In genomic region chr12:50545213-50545612, GRCh38 we compare ENCODE assay signal across 23 cellular contexts. TPM values are rescaled to one million over a fixed set of nuclear protein-coding genes. Genes with fewer than 3 reads are reported as not detected.
DNase-seq lines count a peak whose midpoint lies in the region; ATAC-seq and TF ChIP-seq lines count a peak whose summit lies in the region.
"Had no signal": no experiment of that assay in that cellular context is flagged by ENCODE, and none has a peak within 500 bp of the region (broad histone marks: within the 10 kb centered on the region; RNA-seq: fewer than 3 reads in every experiment).

No MANE protein-coding gene starts in this region.

- ATAC-seq in PC-3 (no peak), GM19463 (IDR thresholded peaks at IDR 0.05; ENCODE audit: unreplicated experiment) (no peak)
- ATAC-seq: activated CD4-positive, alpha-beta T cell treated with anti-CD3 and anti-CD28 coated beads for 36 hours; activated CD8-positive, alpha-beta memory T cell treated with anti-CD3 and anti-CD28 coated beads, Interleukin-2, amount 10 ng/mL, durations not matched to agents 7 days and 5 days; activated naive CD4-positive, alpha-beta T cell treated with anti-CD3 and anti-CD28 coated beads, Interleukin-2, amount 50 U/mL, for 72 hours; heart right ventricle; natural killer cell treated with Interleukin-12 subunit alpha and Interleukin-12 subunit beta and Interleukin-15 and Interleukin-18, amount 100 ng/mL, for 72 hours; T-helper 17 cell had no signal

- H2AFZ ChIP-seq in GM23248, result no peak overlapping the region
- no peak overlapping the region for H2AFZ ChIP-seq in PC-3 (ENCODE audit: low read length)

- peaks cover 94% of the 10 kb centered on the region for H3K79me2 ChIP-seq in GM23248 (ENCODE audit: insufficient read depth)
- peaks cover 86% of the 10 kb centered on the region for H3K79me2 ChIP-seq in PC-3 (ENCODE audit: low read length)

- H3K27me3 Mint-ChIP-seq in endodermal cell (ENCODE audit: insufficient read depth), result no peaks in the 10 kb centered on the region
- H3K27me3 Mint-ChIP-seq: activated CD4-positive, alpha-beta T cell treated with anti-CD3 and anti-CD28 coated beads for 36 hours; activated CD8-positive, alpha-beta memory T cell treated with anti-CD3 and anti-CD28 coated beads, Interleukin-2, amount 10 ng/mL, durations not matched to agents 7 days and 5 days; CD4-positive, CD25-positive, alpha-beta regulatory T cell; natural killer cell treated with Interleukin-12 subunit alpha and Interleukin-12 subunit beta and Interleukin-15 and Interleukin-18, amount 100 ng/mL, for 72 hours; T-helper 17 cell had no signal

- CTCF ChIA-PET in PC-3 (lab: Charles Lee), result no interaction called here

- no peaks in the 10 kb centered on the region for H3K36me3 ChIP-seq in GM23248 (ENCODE audit: low read depth)
- H3K36me3 ChIP-seq in PC-3 (ENCODE audit: low read depth, low read length), result peaks cover 6% of the 10 kb centered on the region; the same call in 1 of the 2 replicates
- no peaks in the 10 kb centered on the region for H3K36me3 ChIP-seq in endodermal cell (ENCODE audit: control insufficient read depth, insufficient read depth, low read length)
- H3K36me3 ChIP-seq in neutrophil, result no peaks in the 10 kb centered on the region
- H3K36me3 ChIP-seq: cardiac muscle cell, heart right ventricle, pancreas, thoracic aorta had no signal

- no TSS peak for BruUV-seq in PC-3 (replicated peaks; lab: Mats Ljungman, UMichigan)

- TF ChIP-seq CTCF in PC-3 (conservative IDR thresholded peaks at IDR 0.05; ENCODE audit: low read depth, low read length) (no peak), endodermal cell (conservative IDR thresholded peaks at IDR 0.05) (no peak), neutrophil (IDR thresholded peaks at IDR 0.05) (no peak)

- POLR2A ChIA-PET in PC-3 (lab: Charles Lee; ENCODE audit: unreplicated experiment), result interaction anchor here (0.7 kb wide), 1 partner anchor 14 kb away, joined by 14 read pairs; no protein-coding TSS in a partner anchor

- H3K4me2 ChIP-seq in GM23248 (ENCODE audit: unreplicated experiment), result peak overlapping the region; percentile 26
- peak overlapping the region; percentile 11; the same call in 1 of the 2 replicates for H3K4me2 ChIP-seq in PC-3 (ENCODE audit: low read length)

- H3K9me3 Mint-ChIP-seq in endodermal cell, result no peaks in the 10 kb centered on the region
- H3K9me3 Mint-ChIP-seq: activated naive CD4-positive, alpha-beta T cell treated with anti-CD3 and anti-CD28 coated beads, Interleukin-2, amount 50 U/mL, for 72 hours; CD4-positive, CD25-positive, alpha-beta regulatory T cell; natural killer cell treated with Interleukin-12 subunit alpha and Interleukin-12 subunit beta and Interleukin-15 and Interleukin-18, amount 100 ng/mL, for 72 hours had no signal

- no peak overlapping the region for H3K4me3 ChIP-seq in GM23248
- no peak overlapping the region for H3K4me3 ChIP-seq in PC-3 (ENCODE audit: low read length)
- no peak overlapping the region for H3K4me3 ChIP-seq in endodermal cell (ENCODE audit: low read length)
- no peak overlapping the region for H3K4me3 ChIP-seq in neutrophil (ENCODE audit: low read depth in 1 of 2, low read length in 1 of 2)
- H3K4me3 ChIP-seq: cardiac muscle cell, heart right ventricle, pancreas, thoracic aorta had no signal

- peaks cover 10% of the 10 kb centered on the region for H3K4me1 Mint-ChIP-seq in endodermal cell

- no peak overlapping the region for H3K4me3 Mint-ChIP-seq in endodermal cell
- H3K4me3 Mint-ChIP-seq: activated CD4-positive, alpha-beta T cell treated with anti-CD3 and anti-CD28 coated beads for 36 hours; activated CD8-positive, alpha-beta memory T cell treated with anti-CD3 and anti-CD28 coated beads, Interleukin-2, amount 10 ng/mL, durations not matched to agents 7 days and 5 days; natural killer cell treated with Interleukin-12 subunit alpha and Interleukin-12 subunit beta and Interleukin-15 and Interleukin-18, amount 100 ng/mL, for 72 hours had no signal

- H3K9me2 ChIP-seq in GM23248 (ENCODE audit: insufficient read depth) (no peaks in the 10 kb centered on the region), PC-3 (replicated peaks; ENCODE audit: low read length) (no peaks in the 10 kb centered on the region)

- no peaks in the 10 kb centered on the region for H4K20me1 ChIP-seq in GM23248 (ENCODE audit: insufficient read depth)
- H4K20me1 ChIP-seq in PC-3 (ENCODE audit: low read length), result no peaks in the 10 kb centered on the region

- peaks cover 24% of the 10 kb centered on the region; the same call in 1 of the 2 replicates for H3F3A ChIP-seq in GM23248 (ENCODE audit: insufficient read depth)
- peaks cover 5% of the 10 kb centered on the region for H3F3A ChIP-seq in PC-3 (ENCODE audit: low read length, unreplicated experiment)

- H3K27me3 ChIP-seq in GM23248 (replicated peaks; ENCODE audit: insufficient read depth) (no peaks in the 10 kb centered on the region), PC-3 (ENCODE audit: low read length) (no peaks in the 10 kb centered on the region), endodermal cell (ENCODE audit: control insufficient read depth, insufficient read depth, low read length, poor library complexity, severe bottlenecking) (no peaks in the 10 kb centered on the region), neutrophil (no peaks in the 10 kb centered on the region)
- H3K27me3 ChIP-seq: cardiac muscle cell, heart right ventricle, pancreas had no signal

- intact Hi-C loops in PC-3 (cut with micrococcal nuclease), result no loop called here

- 92 to 95% methylated on average over 5 of the region's 5 CpGs for WGBS in GM23248 (ENCODE audit: low coverage in 1 of 2, low lambda C conversion rate in 2 of 2, missing lambda C conversion rate in 2 of 2), 2 experiments
- WGBS in endodermal cell (ENCODE audit: insufficient coverage in 1 of 2, insufficient read length in 1 of 2), 2 experiments, result 88 to 92% methylated on average over 5 of the region's 5 CpGs

- H3K4me1 ChIP-seq in GM23248 (ENCODE audit: insufficient read depth) (peaks cover 33% of the 10 kb centered on the region), PC-3 (ENCODE audit: insufficient read depth, low read length) (peaks cover 54% of the 10 kb centered on the region), endodermal cell (ENCODE audit: control insufficient read depth, insufficient read depth, low read length) (no peaks in the 10 kb centered on the region), neutrophil (ENCODE audit: control insufficient read depth in 1 of 2, insufficient read depth in 1 of 2, low read depth in 1 of 2, low read length in 1 of 2) (peaks cover 25 to 29% of the 10 kb centered on the region in 2 experiments)

- no peak overlapping the region for H3K9ac ChIP-seq in GM23248
- H3K9ac ChIP-seq in PC-3 (ENCODE audit: low read length), result no peak overlapping the region
- H3K9ac ChIP-seq in endodermal cell (ENCODE audit: extremely low read depth, low read length, poor library complexity, severe bottlenecking), result no peak overlapping the region

- H3K9me3 ChIP-seq in GM23248 (ENCODE audit: low read depth) (no peaks in the 10 kb centered on the region), PC-3 (ENCODE audit: low read length) (no peaks in the 10 kb centered on the region), endodermal cell (ENCODE audit: control insufficient read depth, low read length) (no peaks in the 10 kb centered on the region), neutrophil (no peaks in the 10 kb centered on the region)
- H3K9me3 ChIP-seq: heart right ventricle, pancreas, thoracic aorta had no signal

- DNase-seq in GM23248 (no peak), PC-3 (no peak), endodermal cell (peak; percentile 65)
- no peak for DNase-seq in stimulated activated CD4-positive, alpha-beta T cell treated with anti-CD3 and anti-CD28 coated beads, Interleukin-2, amount 100 ng/mL, for 24 hours
- DNase-seq in effector CD8-positive, alpha-beta T cell (lab: John Stamatoyannopoulos, UW), result no peak
- DNase-seq: activated CD4-positive, alpha-beta T cell treated with anti-CD3 and anti-CD28 coated beads for 36 hours; activated CD8-positive, alpha-beta memory T cell treated with anti-CD3 and anti-CD28 coated beads, Interleukin-2, amount 10 ng/mL, durations not matched to agents 7 days and 5 days; aorta; CD4-positive, CD25-positive, alpha-beta regulatory T cell; heart right ventricle; NCI-H1417; NCI-H2081; NCI-H446; pancreas; stimulated activated CD4-positive, alpha-beta T cell treated with anti-CD3 and anti-CD28 coated beads, Interleukin-4, amount 100 ng/mL, for 4 hours; stimulated activated naive CD4-positive, alpha-beta T cell treated with Interleukin-2 at 50 U/mL for 16 hours; T-helper 17 cell had no signal

- in situ Hi-C loops in GM23248 (cut with MboI), result no loop called here

- H3K27ac ChIP-seq in GM23248 (no peak overlapping the region), PC-3 (ENCODE audit: low read length) (peak overlapping the region; percentile 54), endodermal cell (ENCODE audit: low read depth, low read length) (no peak overlapping the region), neutrophil (peak overlapping the region; percentile 36)
- H3K27ac ChIP-seq: heart right ventricle, thoracic aorta had no signal

- peak overlapping the region; percentile 30 for H3K27ac Mint-ChIP-seq in endodermal cell
- H3K27ac Mint-ChIP-seq: activated CD8-positive, alpha-beta memory T cell treated with anti-CD3 and anti-CD28 coated beads, Interleukin-2, amount 10 ng/mL, durations not matched to agents 7 days and 5 days; natural killer cell treated with Interleukin-12 subunit alpha and Interleukin-12 subunit beta and Interleukin-15 and Interleukin-18, amount 100 ng/mL, for 72 hours had no signal

- no peaks in the 10 kb centered on the region for H3K36me3 Mint-ChIP-seq in endodermal cell (ENCODE audit: low read depth)
- H3K36me3 Mint-ChIP-seq: activated CD8-positive, alpha-beta memory T cell treated with anti-CD3 and anti-CD28 coated beads, Interleukin-2, amount 10 ng/mL, durations not matched to agents 7 days and 5 days; CD4-positive, CD25-positive, alpha-beta regulatory T cell; natural killer cell treated with Interleukin-12 subunit alpha and Interleukin-12 subunit beta and Interleukin-15 and Interleukin-18, amount 100 ng/mL, for 72 hours had no signal

RNA-seq across cellular contexts. Expression of gene DIP2B, which starts 40.4 kb away (rescaled TPM):
- 17.9 and 19.5 TPM in 2 replicates for total RNA-seq in GM23248 (2014; rRNA removed; shearing (Covaris generic))
- 5.4 and 5.6 TPM in 2 replicates for polyA plus RNA-seq in GM23248 (2016; fragmentation: Nextera tagmentation; extraction: Ambion mirVana)
- total RNA-seq in PC-3 (2014; rRNA removed) (36.3 and 39.6 TPM in 2 replicates), endodermal cell (10 to 100 TPM; 20.6 to 21.3 TPM)
- 19.2 TPM for polyA plus RNA-seq in endodermal cell (2013, experiment 1 of 2)
- 18.2 TPM for polyA plus RNA-seq in endodermal cell (2013, experiment 2 of 2)

Comparison
In these comparisons a context has a peak if more than half of its experiments do, and no peak if none do; other contexts are left out.
1. H3K27ac ChIP-seq: peak in PC-3 (single experiment) and neutrophil (single experiment); none in GM23248 (single experiment) and endodermal cell (single experiment).